Comparison of ENCODE assay signal across 26 cellular contexts in genomic region chr18:76938619-76939018, GRCh38.
"Had no signal": no experiment of that assay in that cellular context is flagged by ENCODE, and none has a peak within 500 bp of the region (broad histone marks: within the 10 kb centered on the region; RNA-seq: fewer than 3 reads in every experiment).

No MANE protein-coding gene starts in this region.

- H3K27ac ChIP-seq: lower lobe of right lung, pancreas, prostate gland, sigmoid colon, tibial nerve, upper lobe of left lung had no signal

- DNase-seq: hippocampal formation; kidney glomerular epithelial cell; left cardiac atrium; lower lobe of right lung; mammary epithelial cell; mesendoderm; naive thymus-derived CD4-positive, alpha-beta T cell; pancreas; posterior cingulate gyrus; retina; right cardiac atrium; sigmoid colon; small intestine; stimulated activated CD4-positive, alpha-beta T cell treated with anti-CD3 and anti-CD28 coated beads, Interleukin-12 subunit alpha, Interleukin-12 subunit beta, amount 100 ng/mL, for 4 hours; stimulated activated CD4-positive, alpha-beta T cell treated with anti-CD3 and anti-CD28 coated beads, Interleukin-15, amount 100 ng/mL, for 24 hours; stimulated activated CD4-positive, alpha-beta T cell treated with anti-CD3 and anti-CD28 coated beads, Interleukin-2, amount 100 ng/mL, for 24 hours; stimulated activated CD4-positive, alpha-beta T cell treated with anti-CD3 and anti-CD28 coated beads, Interleukin-4, amount 100 ng/mL, for 1 hour; stimulated activated naive CD4-positive, alpha-beta T cell treated with Interleukin-2 at 50 U/mL for 16 hours; stimulated activated naive CD8-positive, alpha-beta T cell treated with anti-CD3 and anti-CD28 coated beads, Interleukin-15, amount 100 ng/mL, for 72 hours; substantia nigra; upper lobe of left lung had no signal

- H3K27me3 Mint-ChIP-seq: naive thymus-derived CD4-positive, alpha-beta T cell; natural killer cell treated with Interleukin-12 subunit alpha and Interleukin-12 subunit beta and Interleukin-15 and Interleukin-18, amount 100 ng/mL, for 72 hours; stimulated activated naive CD8-positive, alpha-beta T cell treated with anti-CD3 and anti-CD28 coated beads, Interleukin-15, amount 100 ng/mL, for 72 hours had no signal

- H3K9me3 ChIP-seq: lower lobe of right lung, pancreas, prostate gland, sigmoid colon, tibial nerve, upper lobe of left lung had no signal

- H3K4me3 Mint-ChIP-seq: mesothelial cell of epicardium; naive thymus-derived CD4-positive, alpha-beta T cell; natural killer cell treated with Interleukin-12 subunit alpha and Interleukin-12 subunit beta and Interleukin-15 and Interleukin-18, amount 100 ng/mL, for 72 hours; stimulated activated naive CD8-positive, alpha-beta T cell treated with anti-CD3 and anti-CD28 coated beads, Interleukin-15, amount 100 ng/mL, for 72 hours had no signal

- H3K27me3 ChIP-seq: pancreas, sigmoid colon, tibial nerve, upper lobe of left lung had no signal

- ATAC-seq: left cardiac atrium; left lobe of liver; lower lobe of right lung; naive thymus-derived CD4-positive, alpha-beta T cell; pancreas; stimulated activated naive CD8-positive, alpha-beta T cell treated with anti-CD3 and anti-CD28 coated beads, Interleukin-15, amount 100 ng/mL, for 72 hours had no signal

- H3K9me3 Mint-ChIP-seq: mesothelial cell of epicardium; naive thymus-derived CD4-positive, alpha-beta T cell; natural killer cell treated with Interleukin-12 subunit alpha and Interleukin-12 subunit beta and Interleukin-15 and Interleukin-18, amount 100 ng/mL, for 72 hours; stimulated activated naive CD8-positive, alpha-beta T cell treated with anti-CD3 and anti-CD28 coated beads, Interleukin-15, amount 100 ng/mL, for 72 hours had no signal

- H3K27ac Mint-ChIP-seq: mesothelial cell of epicardium; naive thymus-derived CD4-positive, alpha-beta T cell; natural killer cell treated with Interleukin-12 subunit alpha and Interleukin-12 subunit beta and Interleukin-15 and Interleukin-18, amount 100 ng/mL, for 72 hours; stimulated activated naive CD8-positive, alpha-beta T cell treated with anti-CD3 and anti-CD28 coated beads, Interleukin-15, amount 100 ng/mL, for 72 hours had no signal

- H3K4me3 ChIP-seq: lower lobe of right lung, pancreas, prostate gland, sigmoid colon, tibial nerve, upper lobe of left lung had no signal

- H3K4me1 ChIP-seq: lower lobe of right lung, pancreas, prostate gland, tibial nerve had no signal

- H3K4me1 Mint-ChIP-seq: naive thymus-derived CD4-positive, alpha-beta T cell; stimulated activated naive CD8-positive, alpha-beta T cell treated with anti-CD3 and anti-CD28 coated beads, Interleukin-15, amount 100 ng/mL, for 72 hours had no signal
